26 cellular contexts compared by ENCODE assay signal in genomic region chr5:78335976-78336375, GRCh38.
"Had no signal": no experiment of that assay in that cellular context is flagged by ENCODE, and none has a peak within 500 bp of the region (broad histone marks: within the 10 kb centered on the region; RNA-seq: fewer than 3 reads in every experiment).

No MANE protein-coding gene starts in this region.

- H3K36me3 Mint-ChIP-seq: immature natural killer cell, neural progenitor cell had no signal

- H3K4me3 Mint-ChIP-seq: endodermal cell; immature natural killer cell; memory B cell; naive thymus-derived CD4-positive, alpha-beta T cell; nephron; neural progenitor cell; stimulated activated memory B cell treated with anti-CD40 and anti-IgM and Interleukin-4, amounts not matched to agents 10 μg/mL and 1 μg/mL and 100 μg/mL, for 72 hours had no signal

- H3K4me1 Mint-ChIP-seq: immature natural killer cell; memory B cell; naive thymus-derived CD4-positive, alpha-beta T cell; stimulated activated memory B cell treated with anti-CD40 and anti-IgM and Interleukin-4, amounts not matched to agents 10 μg/mL and 1 μg/mL and 100 μg/mL, for 72 hours had no signal

- H3K4me3 ChIP-seq: dorsolateral prefrontal cortex, esophagus muscularis mucosa, lung, neural progenitor cell, psoas muscle, sigmoid colon, spleen, testis, tibial nerve, upper lobe of left lung had no signal

- ATAC-seq: left colon; naive thymus-derived CD4-positive, alpha-beta T cell; psoas muscle; right cardiac atrium; stimulated activated memory B cell treated with anti-CD40 and anti-IgM and Interleukin-4, amounts not matched to agents 10 μg/mL and 1 μg/mL and 100 μg/mL, for 72 hours; stimulated activated naive CD8-positive, alpha-beta T cell treated with anti-CD3 and anti-CD28 coated beads, Interleukin-15, Interleukin-2, amounts not matched to agents 100 U/mL and 50 U/mL, for 24 hours had no signal

- H3K27ac Mint-ChIP-seq: endodermal cell; immature natural killer cell; memory B cell; naive thymus-derived CD4-positive, alpha-beta T cell; nephron; neural progenitor cell; stimulated activated memory B cell treated with anti-CD40 and anti-IgM and Interleukin-4, amounts not matched to agents 10 μg/mL and 1 μg/mL and 100 μg/mL, for 72 hours had no signal

- DNase-seq: dorsolateral prefrontal cortex; effector CD4-positive, alpha-beta T cell; endodermal cell; hypothalamus; immature natural killer cell; islet precursor cell; kidney glomerular epithelial cell; left colon; midbrain; naive thymus-derived CD4-positive, alpha-beta T cell; psoas muscle; right cardiac atrium; sigmoid colon; spleen; stimulated activated CD4-positive, alpha-beta T cell treated with anti-CD3 and anti-CD28 coated beads, Interleukin-4, amount 100 ng/mL, for 4 hours; stimulated activated naive CD8-positive, alpha-beta T cell treated with anti-CD3 and anti-CD28 coated beads, Interleukin-15, Interleukin-2, amounts not matched to agents 100 U/mL and 50 U/mL, for 24 hours; substantia nigra; testis; upper lobe of left lung had no signal
